In the genomic region with DNA sequence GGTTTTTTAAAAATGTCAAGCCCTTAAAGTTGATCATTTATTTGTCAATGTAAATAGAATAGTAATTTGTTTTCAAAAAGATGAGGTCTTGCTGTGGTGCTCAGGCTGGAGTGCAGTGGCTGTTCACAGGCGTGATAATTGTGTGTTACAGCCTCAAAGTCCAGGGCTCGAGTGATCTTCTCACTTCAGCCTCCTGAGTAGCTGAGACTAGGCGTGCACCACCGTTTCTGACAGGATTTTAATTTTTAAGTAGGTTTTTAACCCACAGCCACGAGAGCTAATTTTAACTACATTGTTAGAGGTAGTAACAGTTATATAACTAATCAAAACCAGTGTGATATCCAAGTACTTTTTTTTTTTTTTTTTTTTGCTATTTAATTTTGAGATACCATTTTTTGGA, we compare ENCODE assay signal across 28 cellular contexts. TPM values are rescaled to one million over a fixed set of nuclear protein-coding genes. Genes with fewer than 3 reads are reported as not detected.
DNase-seq lines count a peak whose midpoint lies in the region; FAIRE-seq and TF ChIP-seq lines count a peak whose summit lies in the region.
"Had no signal": no experiment of that assay in that cellular context is flagged by ENCODE, and none has a peak within 500 bp of the region (broad histone marks: within the 10 kb centered on the region; RNA-seq: fewer than 3 reads in every experiment).

No MANE protein-coding gene starts in this region.

- peak; percentile 37 for FAIRE-seq in kidney (lab: Jason Lieb, UNC)
- no peak for FAIRE-seq in H54 (lab: Jason Lieb, UNC)
- FAIRE-seq: A204.1, GM12878, GM12892, GM18507 had no signal

- intact Hi-C loops in kidney (cut with DNase I) = no loop called here

- no peak for TF ChIP-seq POLR2A in H54 (IDR thresholded peaks at IDR 0.05; ENCODE audit: low read depth, low read length)

- peak overlapping the region; percentile 46 for H3K27ac ChIP-seq in caudate nucleus (ENCODE audit: low read depth, low read length)
- no peak overlapping the region for H3K27ac ChIP-seq in kidney (ENCODE audit: low read depth in 2 of 2, low read length in 2 of 2)
- H3K27ac ChIP-seq: BLaER1 had no signal

- H3K36me3 ChIP-seq in kidney (ENCODE audit: control insufficient read depth in 1 of 2, insufficient read depth in 2 of 2, low read length in 2 of 2) = peaks cover 0 to under 1% of the 10 kb centered on the region in 2 donors
- H3K36me3 ChIP-seq: BE2C had no signal

- no peaks in the 10 kb centered on the region for H3K4me1 ChIP-seq in kidney (ENCODE audit: control insufficient read depth in 1 of 2, insufficient read depth in 1 of 2, low read depth in 1 of 2, low read length in 2 of 2)
- H3K4me1 ChIP-seq: BE2C had no signal

- no peak for TF ChIP-seq CTCF in kidney (IDR thresholded peaks at IDR 0.05; ENCODE audit: borderline replicate concordance, extremely low read depth, insufficient read depth)

- no peak overlapping the region for H3K9ac ChIP-seq in kidney (ENCODE audit: low read length in 2 of 2)
- H3K9ac ChIP-seq: BLaER1 had no signal

- DNase-seq in caudate nucleus (lab: John Stamatoyannopoulos, UW) (peak in 4 of 61 donors; percentile 2 to 70 (median 42)), kidney (no peak), H54 (ENCODE audit: insufficient read length, low spot score) (no peak), RPMI8226 (no peak), mucosa of gallbladder (ENCODE audit: low spot score) (no peak)
- DNase-seq: 8988T; ACHN; BE2C; C1 segment of cervical spinal cord; CD4-positive, alpha-beta memory T cell; CD8-positive, alpha-beta memory T cell; COR-L47; DMS 273 treated with DMSO at 0.1 percent for 48 hours; DMS153; DMS53; DMS79; DND-41; GDM1 had no signal

- no peak overlapping the region for H3K4me3 ChIP-seq in kidney (ENCODE audit: low read length in 2 of 2)
- H3K4me3 ChIP-seq: BLaER1, GM12878 had no signal

- no peaks in the 10 kb centered on the region for H3K9me3 ChIP-seq in kidney (ENCODE audit: control insufficient read depth in 1 of 2, low read length in 2 of 2)
- H3K9me3 ChIP-seq: BE2C, BLaER1 had no signal

RNA-seq across cellular contexts. Expression of gene CNMD, which starts 43.1 kb away (rescaled TPM):
- total RNA-seq in kidney (not detected), mucosa of gallbladder (0.26 TPM)
- not detected for polyA plus RNA-seq in kidney (ENCODE audit: insufficient read depth, low read depth, low replicate concordance)
- total RNA-seq: CD4-positive, alpha-beta memory T cell; CD4-positive, CD25-positive, alpha-beta regulatory T cell; CD8-positive, alpha-beta memory T cell; Daoy; G401 had no signal
- polyA plus RNA-seq: AG04450; CD14-positive monocyte; CD4-positive, alpha-beta memory T cell; CD8-positive, alpha-beta memory T cell had no signal

RNA-seq across cellular contexts. Expression of gene SUGT1, which starts 43.9 kb away (rescaled TPM):
- 51.5 TPM for total RNA-seq in kidney
- polyA plus RNA-seq in kidney (ENCODE audit: insufficient read depth, low read depth, low replicate concordance) = 55.8 TPM
- total RNA-seq in mucosa of gallbladder = 37.6 TPM

RNA-seq across cellular contexts. Expression of gene HNRNPA1L2, which starts 54.3 kb away (rescaled TPM):
- total RNA-seq in kidney = 9.3 TPM
- polyA plus RNA-seq in kidney (ENCODE audit: insufficient read depth, low read depth, low replicate concordance) = 8.9 TPM
- 3.9 TPM for total RNA-seq in mucosa of gallbladder
